In the genomic region with DNA sequence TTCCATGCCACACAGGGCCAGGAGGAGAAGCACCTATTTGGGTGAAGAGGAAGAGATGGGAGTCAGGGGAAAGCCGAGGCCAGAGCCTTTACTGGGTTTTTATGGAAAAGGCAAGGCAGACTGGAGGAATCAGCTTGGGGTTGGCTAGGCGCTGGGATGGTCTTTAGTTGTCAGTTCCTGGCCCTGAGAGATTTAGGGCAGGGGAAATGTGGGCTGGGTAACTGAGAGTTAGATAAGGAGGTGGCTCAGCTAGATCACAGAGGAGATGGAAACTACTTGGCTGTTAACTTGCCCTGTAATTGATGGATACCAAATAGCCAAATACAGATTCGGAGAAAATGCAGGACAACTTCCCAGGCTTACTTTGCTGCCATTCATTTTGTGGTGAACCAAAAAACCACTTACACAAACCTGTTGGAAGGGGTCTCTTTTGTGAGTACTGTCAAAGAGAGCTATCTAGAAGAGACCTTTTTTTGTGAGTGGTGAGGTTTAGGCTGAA, we compare ENCODE assay signal across 12 cellular contexts. TPM values are rescaled to one million over a fixed set of nuclear protein-coding genes. Genes with fewer than 3 reads are reported as not detected.
DNase-seq lines count a peak whose midpoint lies in the region; ATAC-seq, FAIRE-seq and TF ChIP-seq lines count a peak whose summit lies in the region.
"Had no signal": no experiment of that assay in that cellular context is flagged by ENCODE, and none has a peak within 500 bp of the region (broad histone marks: within the 10 kb centered on the region; RNA-seq: fewer than 3 reads in every experiment).

No MANE protein-coding gene starts in this region.

- no peak for TF ChIP-seq CTCF in MCF 10A (IDR thresholded peaks at IDR 0.05; ENCODE audit: unreplicated experiment)
- no peak for TF ChIP-seq CTCF in mammary epithelial cell (conservative IDR thresholded peaks at IDR 0.05 in 1 of 2, IDR thresholded peaks at IDR 0.05 in 1 of 2; ENCODE audit: extremely low read depth in 1 of 2, insufficient read depth in 1 of 2, low read depth in 1 of 2, low read length in 2 of 2)
- no peak for TF ChIP-seq CTCF in keratinocyte (optimal IDR thresholded peaks at IDR 0.05 in 1 of 3, IDR thresholded peaks at IDR 0.05 in 1 of 3, conservative IDR thresholded peaks at IDR 0.05 in 1 of 3; ENCODE audit: extremely low read depth in 1 of 3, insufficient read depth in 2 of 3, low read length in 3 of 3)
- TF ChIP-seq CTCF in type B pancreatic cell (conservative IDR thresholded peaks at IDR 0.05): no peak

- H3K4me3 Mint-ChIP-seq in MCF 10A (ENCODE audit: unreplicated experiment) (no peak overlapping the region), type B pancreatic cell (peak overlapping the region; percentile 45)
- H3K4me3 Mint-ChIP-seq: activated CD4-positive, alpha-beta T cell treated with anti-CD3 and anti-CD28 coated beads, Interleukin-2, amount 10 ng/mL, durations not matched to agents 7 days and 5 days had no signal

- H3K4me3 ChIP-seq in mammary epithelial cell (replicated peaks in 1 of 3; ENCODE audit: insufficient read depth in 1 of 3, low read depth in 2 of 3, low read length in 3 of 3): no peak overlapping the region
- no peak overlapping the region for H3K4me3 ChIP-seq in keratinocyte (ENCODE audit: control insufficient read depth in 2 of 3, extremely low read depth in 1 of 3, insufficient read depth in 2 of 3, low read depth in 1 of 3, low read length in 3 of 3)

- H4K20me1 ChIP-seq in mammary epithelial cell (ENCODE audit: insufficient read depth, low read length) (no peaks in the 10 kb centered on the region), keratinocyte (ENCODE audit: control insufficient read depth, extremely low read depth, insufficient read depth, low read length) (no peaks in the 10 kb centered on the region)

- H3K36me3 Mint-ChIP-seq in MCF 10A (ENCODE audit: insufficient read depth, unreplicated experiment) (no peaks in the 10 kb centered on the region), type B pancreatic cell (peaks cover 3% of the 10 kb centered on the region)

- no peak overlapping the region for H3K27ac ChIP-seq in mammary epithelial cell (ENCODE audit: insufficient read depth, low read depth, low read length)
- H3K27ac ChIP-seq in keratinocyte (ENCODE audit: control insufficient read depth, insufficient read depth, low read length): peak overlapping the region; percentile 28

- peaks cover 39% of the 10 kb centered on the region for H3K4me1 Mint-ChIP-seq in MCF 10A (ENCODE audit: insufficient read depth, unreplicated experiment)
- peaks cover 66% of the 10 kb centered on the region for H3K4me1 Mint-ChIP-seq in type B pancreatic cell (ENCODE audit: unreplicated experiment)

- ATAC-seq in HG02970 (IDR thresholded peaks at IDR 0.05; ENCODE audit: low FRiP score, unreplicated experiment): no peak

- no peaks in the 10 kb centered on the region for H3K27me3 Mint-ChIP-seq in MCF 10A (ENCODE audit: insufficient read depth, unreplicated experiment)
- H3K27me3 Mint-ChIP-seq in type B pancreatic cell: no peaks in the 10 kb centered on the region
- H3K27me3 Mint-ChIP-seq: activated CD4-positive, alpha-beta T cell treated with anti-CD3 and anti-CD28 coated beads, Interleukin-2, amount 10 ng/mL, durations not matched to agents 7 days and 5 days; naive thymus-derived CD4-positive, alpha-beta T cell had no signal

- H3K36me3 ChIP-seq in mammary epithelial cell (ENCODE audit: insufficient read depth, low read length): no peaks in the 10 kb centered on the region
- H3K36me3 ChIP-seq in keratinocyte (ENCODE audit: control insufficient read depth in 2 of 2, extremely low read depth in 1 of 2, insufficient read depth in 2 of 2, low read length in 2 of 2): no peaks in the 10 kb centered on the region

- peak; percentile 5 for FAIRE-seq in keratinocyte (lab: Jason Lieb, UNC)

- no TSS peak for BruUV-seq in MCF 10A (replicated peaks; lab: Mats Ljungman, UMichigan)
- BruUV-seq in mammary epithelial cell (replicated peaks; lab: Mats Ljungman, UMichigan): no TSS peak

- H3K4me2 ChIP-seq in mammary epithelial cell (ENCODE audit: insufficient read depth, low read depth, low read length): no peak overlapping the region
- no peak overlapping the region for H3K4me2 ChIP-seq in keratinocyte (ENCODE audit: control insufficient read depth, extremely low read depth, insufficient read depth, low read depth, low read length)

- WGBS in mammary epithelial cell (ENCODE audit: low coverage, missing lambda C conversion rate): 100% methylated on average over 3 of the region's 3 CpGs

- no peaks in the 10 kb centered on the region for H3K27me3 ChIP-seq in mammary epithelial cell (ENCODE audit: insufficient read depth, low read length)
- H3K27me3 ChIP-seq in keratinocyte (ENCODE audit: control insufficient read depth, extremely low read depth, insufficient read depth, low read length): no peaks in the 10 kb centered on the region

- CTCF ChIA-PET in MCF 10A (lab: Yijun Ruan, JAX) (interaction anchor here (0.6 kb wide), 1 partner anchor 201 kb away, joined by 3 read pairs; no protein-coding TSS in a partner anchor), mammary epithelial cell (lab: Charles Lee; ENCODE audit: low non-redundant PET) (no interaction called here)

- H3K4me1 ChIP-seq in mammary epithelial cell (ENCODE audit: insufficient read depth, low read length): peaks cover 25% of the 10 kb centered on the region
- H3K4me1 ChIP-seq in keratinocyte (ENCODE audit: control insufficient read depth, extremely low read depth, insufficient read depth, low read length): peaks cover 44% of the 10 kb centered on the region

- H3K79me2 ChIP-seq in mammary epithelial cell (ENCODE audit: insufficient read depth, low read length): peaks cover 97% of the 10 kb centered on the region
- peaks cover 90% of the 10 kb centered on the region for H3K79me2 ChIP-seq in keratinocyte (ENCODE audit: control insufficient read depth, insufficient read depth, low read length)

- H3K9ac ChIP-seq in mammary epithelial cell (ENCODE audit: insufficient read depth, low read length) (no peak overlapping the region), keratinocyte (ENCODE audit: control insufficient read depth, extremely low read depth, insufficient read depth, low read length) (no peak overlapping the region)

- H3K9me3 ChIP-seq in mammary epithelial cell (replicated peaks; ENCODE audit: insufficient read depth, low read length) (no peaks in the 10 kb centered on the region), keratinocyte (ENCODE audit: control insufficient read depth, low read depth, low read length) (no peaks in the 10 kb centered on the region)

- intact Hi-C loops in MCF 10A (cut with micrococcal nuclease) (no loop called here), mammary epithelial cell (cut with micrococcal nuclease) (loop anchor here (5.0 kb wide), 1 partner anchor 75 kb away; no protein-coding TSS in a partner anchor)

- H3K9me3 Mint-ChIP-seq in MCF 10A (ENCODE audit: unreplicated experiment): no peaks in the 10 kb centered on the region
- H3K9me3 Mint-ChIP-seq in type B pancreatic cell: peaks cover 4% of the 10 kb centered on the region
- H3K9me3 Mint-ChIP-seq: activated CD4-positive, alpha-beta T cell treated with anti-CD3 and anti-CD28 coated beads, Interleukin-2, amount 10 ng/mL, durations not matched to agents 7 days and 5 days; naive thymus-derived CD4-positive, alpha-beta T cell had no signal

- dilution Hi-C loops in mammary epithelial cell (cut with HindIII; ENCODE audit: low sequenced_read_pairs) (no loop called here), keratinocyte (cut with MboI; ENCODE audit: extremely low pct_ligation_motif_present, low sequenced_read_pairs) (no loop called here)

- DNase-seq in MCF 10A (ENCODE audit: unreplicated experiment): no peak
- no peak for DNase-seq in mammary epithelial cell
- peak; percentile 60 for DNase-seq in SW480 (ENCODE audit: low spot score)
- DNase-seq in keratinocyte (ENCODE audit: low read depth, low spot score): no peak
- no peak for DNase-seq in type B pancreatic cell (ENCODE audit: extremely low spot score, unreplicated experiment)
- no peak for DNase-seq in SHP77 treated with DMSO at 0.1 percent for 48 hours (lab: John Stamatoyannopoulos, UW)
- no peak for DNase-seq in glomerular visceral epithelial cell (ENCODE audit: extremely low spot score)
- DNase-seq: activated CD4-positive, alpha-beta T cell treated with anti-CD3 and anti-CD28 coated beads, Interleukin-2, amount 10 ng/mL, durations not matched to agents 7 days and 5 days; naive thymus-derived CD4-positive, alpha-beta T cell; NCI-H526 treated with DMSO at 0.1 percent for 48 hours; stimulated activated CD4-positive, alpha-beta T cell treated with anti-CD3 and anti-CD28 coated beads, Interleukin-12 subunit alpha, Interleukin-12 subunit beta, amount 100 ng/mL, for 4 hours had no signal

- POLR2A ChIA-PET in MCF 10A (lab: Yijun Ruan, JAX): interaction anchor here (1.1 to 5.0 kb wide), 2 partner anchors 11 to 16 kb away, joined by 3 to 30 read pairs; no protein-coding TSS in a partner anchor

- H2AFZ ChIP-seq in mammary epithelial cell (ENCODE audit: low read depth, low read length): no peak overlapping the region
- H2AFZ ChIP-seq in keratinocyte (ENCODE audit: control insufficient read depth, low read length): no peak overlapping the region

- H3K27ac Mint-ChIP-seq in MCF 10A (ENCODE audit: low read depth, unreplicated experiment) (peak overlapping the region; percentile 61), type B pancreatic cell (peak overlapping the region; percentile 72)
- H3K27ac Mint-ChIP-seq: activated CD4-positive, alpha-beta T cell treated with anti-CD3 and anti-CD28 coated beads, Interleukin-2, amount 10 ng/mL, durations not matched to agents 7 days and 5 days had no signal

- in situ Hi-C loops in mammary epithelial cell (cut with MboI; ENCODE audit: low sequenced_read_pairs in 2 of 2): no loop called here

- peaks cover 3% of the 10 kb centered on the region for H3K9me1 ChIP-seq in keratinocyte (ENCODE audit: control insufficient read depth, extremely low read depth, insufficient read depth, low read length)

RNA-seq across cellular contexts. Expression of gene LRCH1, which starts 54.0 kb away (rescaled TPM):
- total RNA-seq in MCF 10A (2022) (15.4 and 16.5 TPM in 2 replicates), mammary epithelial cell (10 to 100 TPM; 13.2 to 21.2 TPM), type B pancreatic cell (ENCODE audit: low replicate concordance) (17.4 and 23.0 TPM in 2 replicates)
- polyA plus RNA-seq in mammary epithelial cell (10.3 TPM), keratinocyte (9.6 to 16.2 TPM (median 11.1 TPM) in 3 replicates)
- polyA minus RNA-seq in mammary epithelial cell (20.1 TPM), keratinocyte (9.3 to 24.7 TPM (median 12.1 TPM) in 3 replicates)
- 15.5 TPM for polyA plus RNA-seq in keratinocyte (2011; ENCODE audit: low read depth)
- polyA plus RNA-seq in keratinocyte (2011; cell fraction: cytosol; rRNA removed): 8.0 and 11.4 TPM in 2 replicates
- polyA plus RNA-seq in keratinocyte (2011; cell fraction: nucleus; rRNA removed): 13.5 and 16.0 TPM in 2 replicates
- 8.5 and 8.9 TPM in 2 replicates for polyA plus RNA-seq in keratinocyte (2012; ENCODE audit: low replicate concordance)
- 9.8 TPM for polyA minus RNA-seq in keratinocyte (2011; cell fraction: cytosol; rRNA and poly(A)+ RNA removed)
- polyA minus RNA-seq in keratinocyte (2011; cell fraction: nucleus; rRNA and poly(A)+ RNA removed): 19.8 and 36.8 TPM in 2 replicates
